ENCODE assay signal across 14 cellular contexts in genomic region chr9:81620009-81620405, GRCh38.
DNase-seq lines count a peak whose midpoint lies in the region; ATAC-seq, FAIRE-seq and TF ChIP-seq lines count a peak whose summit lies in the region.
"Had no signal": no experiment of that assay in that cellular context is flagged by ENCODE, and none has a peak within 500 bp of the region (broad histone marks: within the 10 kb centered on the region; RNA-seq: fewer than 3 reads in every experiment).

No MANE protein-coding gene starts in this region.

- no peak overlapping the region for H3K4me3 Mint-ChIP-seq in activated CD8-positive, alpha-beta memory T cell treated with anti-CD3 and anti-CD28 coated beads, Interleukin-2, amount 10 ng/mL, durations not matched to agents 7 days and 5 days
- peak overlapping the region in 1 of 2 donors; percentile 45 for H3K4me3 Mint-ChIP-seq in activated T-cell treated with anti-CD3 and anti-CD28 coated beads, Interleukin-2, amount 50 U/mL, for 72 hours

- no peak for FAIRE-seq in small intestine (lab: Jason Lieb, UNC)
- FAIRE-seq: A549, G401.6 had no signal

- H3K27me3 ChIP-seq in small intestine (ENCODE audit: control insufficient read depth in 2 of 2, insufficient read depth in 2 of 2, low read length in 2 of 2) (no peaks in the 10 kb centered on the region), tibial artery (no peaks in the 10 kb centered on the region)
- H3K27me3 ChIP-seq: hepatocyte had no signal

- H3K4me3 ChIP-seq in small intestine (ENCODE audit: low read depth in 1 of 2, low read length in 2 of 2) = no peak overlapping the region
- H3K4me3 ChIP-seq in tibial artery = no peak overlapping the region
- H3K4me3 ChIP-seq: A549, hepatocyte had no signal

- H3K36me3 Mint-ChIP-seq in activated CD8-positive, alpha-beta memory T cell treated with anti-CD3 and anti-CD28 coated beads, Interleukin-2, amount 10 ng/mL, durations not matched to agents 7 days and 5 days = no peaks in the 10 kb centered on the region
- H3K36me3 Mint-ChIP-seq in activated T-cell treated with anti-CD3 and anti-CD28 coated beads, Interleukin-2, amount 50 U/mL, for 72 hours (ENCODE audit: insufficient read depth in 2 of 2) = peaks cover 0 to 2% of the 10 kb centered on the region in 2 donors

- no peaks in the 10 kb centered on the region for H3K9me3 ChIP-seq in small intestine (ENCODE audit: control insufficient read depth, low read depth)
- H3K9me3 ChIP-seq in tibial artery = no peaks in the 10 kb centered on the region
- H3K9me3 ChIP-seq: A549 had no signal

- peak; percentile 41 for DNase-seq in activated CD8-positive, alpha-beta memory T cell treated with anti-CD3 and anti-CD28 coated beads, Interleukin-2, amount 10 ng/mL, durations not matched to agents 7 days and 5 days
- DNase-seq in activated CD8-positive, alpha-beta memory T cell treated with anti-CD3 and anti-CD28 coated beads for 24 hours = no peak
- DNase-seq in activated T-cell treated with anti-CD3 and anti-CD28 coated beads, Interleukin-2, amount 50 U/mL, for 72 hours = peak; percentile 11 to 34
- peak; percentile 7 for DNase-seq in stimulated activated CD8-positive, alpha-beta memory T cell treated with anti-CD3 and anti-CD28 coated beads, Interleukin-4, amount 100 ng/mL, for 24 hours (ENCODE audit: low read depth)
- DNase-seq in small intestine = no peak
- DNase-seq in GM20000 (ENCODE audit: low spot score) = no peak
- no peak for DNase-seq in tibial artery
- DNase-seq: NCI-H1105; PC-3; stimulated activated naive CD4-positive, alpha-beta T cell had no signal

- H3K27ac Mint-ChIP-seq in activated CD8-positive, alpha-beta memory T cell treated with anti-CD3 and anti-CD28 coated beads, Interleukin-2, amount 10 ng/mL, durations not matched to agents 7 days and 5 days = no peak overlapping the region
- no peak overlapping the region for H3K27ac Mint-ChIP-seq in activated T-cell treated with anti-CD3 and anti-CD28 coated beads, Interleukin-2, amount 50 U/mL, for 72 hours

- peaks cover 0 to 6% of the 10 kb centered on the region in 2 donors for H3K4me1 ChIP-seq in small intestine (ENCODE audit: control insufficient read depth in 2 of 2, insufficient read depth in 1 of 2, low read depth in 1 of 2, low read length in 1 of 2)
- H3K4me1 ChIP-seq in tibial artery = no peaks in the 10 kb centered on the region

- CTCF ChIA-PET in activated CD8-positive, alpha-beta memory T cell treated with anti-CD3 and anti-CD28 coated beads, Interleukin-2, amount 10 ng/mL, durations not matched to agents 7 days and 5 days (lab: Charles Lee) = no interaction called here

- H3K27ac ChIP-seq in small intestine (ENCODE audit: low read depth in 1 of 2, low read length in 1 of 2) (peak overlapping the region in 1 of 2 donors; percentile 37), tibial artery (no peak overlapping the region)
- H3K27ac ChIP-seq: hepatocyte had no signal

- H3K4me1 Mint-ChIP-seq in activated CD8-positive, alpha-beta memory T cell treated with anti-CD3 and anti-CD28 coated beads, Interleukin-2, amount 10 ng/mL, durations not matched to agents 7 days and 5 days = no peaks in the 10 kb centered on the region
- H3K4me1 Mint-ChIP-seq in activated T-cell treated with anti-CD3 and anti-CD28 coated beads, Interleukin-2, amount 50 U/mL, for 72 hours (ENCODE audit: low read depth) = peaks cover 8% of the 10 kb centered on the region

- TF ChIP-seq CTCF in GM20000 (IDR thresholded peaks at IDR 0.05; ENCODE audit: extremely low read depth, missing control alignments) (no peak), tibial artery (IDR thresholded peaks at IDR 0.05) (no peak)

- no peak for ATAC-seq in activated CD8-positive, alpha-beta memory T cell treated with anti-CD3 and anti-CD28 coated beads, Interleukin-2, amount 10 ng/mL, durations not matched to agents 7 days and 5 days
- peak; percentile 48 for ATAC-seq in HG03060 (IDR thresholded peaks at IDR 0.05; ENCODE audit: low read depth, unreplicated experiment)
- ATAC-seq in activated T-cell treated with anti-CD3 and anti-CD28 coated beads, Interleukin-2, amount 50 U/mL, for 72 hours (replicated peaks in 1 of 2) = peak; percentile 62 to 85
- ATAC-seq: PC-3 had no signal

- no peaks in the 10 kb centered on the region for H3K9me3 Mint-ChIP-seq in activated CD8-positive, alpha-beta memory T cell treated with anti-CD3 and anti-CD28 coated beads, Interleukin-2, amount 10 ng/mL, durations not matched to agents 7 days and 5 days (ENCODE audit: low read depth)
- peaks cover 0 to 2% of the 10 kb centered on the region in 2 donors for H3K9me3 Mint-ChIP-seq in activated T-cell treated with anti-CD3 and anti-CD28 coated beads, Interleukin-2, amount 50 U/mL, for 72 hours

- 54 to 93% (median 56%) methylated on average over 5 of the region's 5 CpGs for WGBS in small intestine, 3 donors

- intact Hi-C loops in tibial artery (cut with DNase I; ENCODE audit: low total_unique reads) = no loop called here

- H3K27me3 Mint-ChIP-seq in activated CD8-positive, alpha-beta memory T cell treated with anti-CD3 and anti-CD28 coated beads, Interleukin-2, amount 10 ng/mL, durations not matched to agents 7 days and 5 days = no peaks in the 10 kb centered on the region
- peaks cover 12% of the 10 kb centered on the region for H3K27me3 Mint-ChIP-seq in activated T-cell treated with anti-CD3 and anti-CD28 coated beads, Interleukin-2, amount 50 U/mL, for 72 hours (ENCODE audit: low read depth)

- H3K36me3 ChIP-seq in small intestine (ENCODE audit: control insufficient read depth in 2 of 2, insufficient read depth in 2 of 2, low read length in 2 of 2) = no peaks in the 10 kb centered on the region
- H3K36me3 ChIP-seq in tibial artery = peaks cover 0 to 38% (median 19%) of the 10 kb centered on the region in 3 donors

Comparison
In these comparisons a context has a peak if more than half of its experiments do, and no peak if none do; other contexts are left out.
1. DNase-seq: peak in activated CD8-positive, alpha-beta memory T cell treated with anti-CD3 and anti-CD28 coated beads, Interleukin-2, amount 10 ng/mL, durations not matched to agents 7 days and 5 days (single experiment), activated T-cell treated with anti-CD3 and anti-CD28 coated beads, Interleukin-2, amount 50 U/mL, for 72 hours (2 of 2) and stimulated activated CD8-positive, alpha-beta memory T cell treated with anti-CD3 and anti-CD28 coated beads, Interleukin-4, amount 100 ng/mL, for 24 hours (single experiment); none in activated CD8-positive, alpha-beta memory T cell treated with anti-CD3 and anti-CD28 coated beads for 24 hours (single experiment), small intestine (single experiment), GM20000 (single experiment) and tibial artery (0 of 2).